27 cellular contexts compared by ENCODE assay signal in the genomic region with DNA sequence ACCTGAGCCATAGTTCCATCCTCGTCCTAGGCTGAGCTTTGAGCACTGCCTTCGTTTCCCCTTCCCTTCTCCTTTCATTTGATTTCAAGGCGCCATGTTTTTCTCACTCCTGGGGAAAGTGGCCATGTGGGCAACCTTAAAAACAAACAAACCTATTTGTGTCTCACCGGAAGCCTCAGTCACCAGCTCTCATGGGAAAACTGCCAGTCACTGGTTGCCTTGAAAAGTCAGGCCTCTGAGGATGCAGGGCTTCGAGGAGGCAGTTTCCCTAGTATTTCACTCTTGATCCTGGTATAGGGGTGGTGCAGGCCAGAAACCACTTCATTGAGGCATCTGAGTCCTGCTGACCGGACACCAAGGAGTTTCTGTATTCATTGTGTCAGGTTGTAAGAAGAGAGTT.
"Had no signal": no experiment of that assay in that cellular context is flagged by ENCODE, and none has a peak within 500 bp of the region (broad histone marks: within the 10 kb centered on the region; RNA-seq: fewer than 3 reads in every experiment).

No MANE protein-coding gene starts in this region.

- H3K4me3 Mint-ChIP-seq: activated naive CD4-positive, alpha-beta T cell treated with anti-CD3 and anti-CD28 coated beads, Interleukin-2, amount 50 U/mL, for 24 hours; activated naive CD8-positive, alpha-beta T cell treated with anti-CD3 and anti-CD28 coated beads, Interleukin-2, amount 50 U/mL, for 24 hours; activated T-helper 1 cell treated with anti-CD3 and anti-CD28 coated beads, Interleukin-12 subunit alpha, Interleukin-12 subunit beta, Interleukin-2, Interleukin-4 antibody, amounts not matched to agents 30 ng/mL and 10 ng/mL and 1 ng/mL, durations not matched to agents 14 hours and 24 hours and 36 hours; natural killer cell treated with Interleukin-12 subunit alpha and Interleukin-12 subunit beta and Interleukin-15 and Interleukin-18, amount 100 ng/mL, for 72 hours; stimulated activated naive CD8-positive, alpha-beta T cell treated with anti-CD3 and anti-CD28 coated beads, Interleukin-15, Interleukin-2, amounts not matched to agents 100 ng/mL and 50 ng/mL, for 24 hours; type B pancreatic cell had no signal

- H3K27ac ChIP-seq: coronary artery, dorsolateral prefrontal cortex, lower lobe of right lung, skin epidermis, uterus had no signal

- ATAC-seq: activated naive CD8-positive, alpha-beta T cell treated with anti-CD3 and anti-CD28 coated beads, Interleukin-2, amount 50 U/mL, for 24 hours; left lobe of liver; natural killer cell treated with Interleukin-12 subunit alpha and Interleukin-12 subunit beta and Interleukin-15 and Interleukin-18, amount 100 ng/mL, for 72 hours; sciatic nerve had no signal

- H3K9me3 Mint-ChIP-seq: activated naive CD4-positive, alpha-beta T cell treated with anti-CD3 and anti-CD28 coated beads, Interleukin-2, amount 50 U/mL, for 24 hours; activated naive CD8-positive, alpha-beta T cell treated with anti-CD3 and anti-CD28 coated beads, Interleukin-2, amount 50 U/mL, for 24 hours; natural killer cell treated with Interleukin-12 subunit alpha and Interleukin-12 subunit beta and Interleukin-15 and Interleukin-18, amount 100 ng/mL, for 72 hours; stimulated activated naive CD8-positive, alpha-beta T cell treated with anti-CD3 and anti-CD28 coated beads, Interleukin-15, Interleukin-2, amounts not matched to agents 100 ng/mL and 50 ng/mL, for 24 hours had no signal

- H3K4me1 ChIP-seq: lower lobe of right lung, uterus had no signal

- H3K4me3 ChIP-seq: coronary artery, dorsolateral prefrontal cortex, lower lobe of right lung, skin epidermis, uterus had no signal

- H3K36me3 ChIP-seq: lower lobe of right lung, uterus had no signal

- H3K9me3 ChIP-seq: lower lobe of right lung, uterus had no signal

- H3K36me3 Mint-ChIP-seq: natural killer cell treated with Interleukin-12 subunit alpha and Interleukin-12 subunit beta and Interleukin-15 and Interleukin-18, amount 100 ng/mL, for 72 hours; type B pancreatic cell had no signal

- H3K27me3 Mint-ChIP-seq: activated naive CD4-positive, alpha-beta T cell treated with anti-CD3 and anti-CD28 coated beads, Interleukin-2, amount 50 U/mL, for 24 hours; activated naive CD8-positive, alpha-beta T cell treated with anti-CD3 and anti-CD28 coated beads, Interleukin-2, amount 50 U/mL, for 24 hours; progenitor cell of endocrine pancreas; stimulated activated naive CD8-positive, alpha-beta T cell treated with anti-CD3 and anti-CD28 coated beads, Interleukin-15, Interleukin-2, amounts not matched to agents 100 ng/mL and 50 ng/mL, for 24 hours; type B pancreatic cell had no signal

- DNase-seq: activated CD4-positive, alpha-beta T cell treated with anti-CD3 and anti-CD28 coated beads, Interleukin-2, amount 50 U/mL, for 1 hour; activated CD4-positive, CD25-positive, alpha-beta regulatory T cell treated with anti-CD3 and anti-CD28 coated beads, Interleukin-2, amount 50 U/mL, for 72 hours; activated gamma-delta T cell; activated naive CD8-positive, alpha-beta T cell treated with anti-CD3 and anti-CD28 coated beads, Interleukin-2, amount 50 U/mL, for 24 hours; activated T-cell treated with anti-CD3 and anti-CD28 coated beads for 4 hours; anterior cingulate cortex; cerebellar nuclear complex; dorsolateral prefrontal cortex; effector memory CD4-positive, alpha-beta T cell; kidney glomerular epithelial cell; lower lobe of right lung; mesendoderm; stimulated activated CD4-positive, alpha-beta T cell treated with anti-CD3 and anti-CD28 coated beads, Interleukin-12 subunit alpha, Interleukin-12 subunit beta, amount 100 ng/mL, for 4 hours; stimulated activated CD4-positive, alpha-beta T cell treated with anti-CD3 and anti-CD28 coated beads, Interleukin-4, amount 100 ng/mL, for 1 hour; substantia nigra; T-helper 2 cell; uterus had no signal

- H3K27me3 ChIP-seq: dorsolateral prefrontal cortex, uterus had no signal

- H3K27ac Mint-ChIP-seq: activated naive CD8-positive, alpha-beta T cell treated with anti-CD3 and anti-CD28 coated beads, Interleukin-2, amount 50 U/mL, for 24 hours; activated T-helper 1 cell treated with anti-CD3 and anti-CD28 coated beads, Interleukin-12 subunit alpha, Interleukin-12 subunit beta, Interleukin-2, Interleukin-4 antibody, amounts not matched to agents 30 ng/mL and 10 ng/mL and 1 ng/mL, durations not matched to agents 14 hours and 24 hours and 36 hours; natural killer cell treated with Interleukin-12 subunit alpha and Interleukin-12 subunit beta and Interleukin-15 and Interleukin-18, amount 100 ng/mL, for 72 hours; progenitor cell of endocrine pancreas; stimulated activated naive CD8-positive, alpha-beta T cell treated with anti-CD3 and anti-CD28 coated beads, Interleukin-15, Interleukin-2, amounts not matched to agents 100 ng/mL and 50 ng/mL, for 24 hours; type B pancreatic cell had no signal
